8 cellular contexts compared by ENCODE assay signal in genomic region chr19:19900574-19901444, GRCh38. TPM values are rescaled to one million over a fixed set of nuclear protein-coding genes. Genes with fewer than 3 reads are reported as not detected.
DNase-seq lines count a peak whose midpoint lies in the region; ATAC-seq, FAIRE-seq and TF ChIP-seq lines count a peak whose summit lies in the region.

Gene ZNF93, plus strand, starts transcription at chr19:19900946. Its CDS starts 143 bp downstream, at chr19:19901089.

- ATAC-seq in GM21526 (IDR thresholded peaks at IDR 0.05; ENCODE audit: low FRiP score, unreplicated experiment) (peak; percentile 88), foreskin keratinocyte (peak; percentile 94)
- peak; percentile 96 for ATAC-seq in stimulated activated naive CD8-positive, alpha-beta T cell treated with anti-CD3 and anti-CD28 coated beads, Interleukin-15, amount 100 ng/mL, for 72 hours

- TF ChIP-seq CTCF in D721Med (IDR thresholded peaks at IDR 0.05; ENCODE audit: insufficient read depth, missing control alignments) (no peak), RWPE1 (conservative IDR thresholded peaks at IDR 0.05; ENCODE audit: low read depth) (no peak), foreskin keratinocyte (conservative IDR thresholded peaks at IDR 0.05) (no peak), neural crest cell (conservative IDR thresholded peaks at IDR 0.05) (no peak)

- peak; percentile 81 for FAIRE-seq in D721Med (lab: Jason Lieb, UNC)

- H3K27me3 ChIP-seq in foreskin keratinocyte: no peaks in the 10 kb centered on the region

- peaks cover 37% of the 10 kb centered on the region for H3K4me1 Mint-ChIP-seq in neural crest cell
- H3K4me1 Mint-ChIP-seq in stimulated activated naive CD8-positive, alpha-beta T cell treated with anti-CD3 and anti-CD28 coated beads, Interleukin-15, amount 100 ng/mL, for 72 hours: peaks cover 44% of the 10 kb centered on the region

- CTCF ChIA-PET in RWPE1 (lab: Yijun Ruan, JAX): interaction anchor here (0.6 kb wide), 1 partner anchor 136 kb away, joined by 3 read pairs; no protein-coding TSS in a partner anchor

- H3K27me3 Mint-ChIP-seq in neural crest cell (ENCODE audit: low read depth): peaks cover 14% of the 10 kb centered on the region
- H3K27me3 Mint-ChIP-seq in stimulated activated naive CD8-positive, alpha-beta T cell treated with anti-CD3 and anti-CD28 coated beads, Interleukin-15, amount 100 ng/mL, for 72 hours: no peaks in the 10 kb centered on the region

- peak within 1 kb of the TSS; percentile 78 for H3K27ac ChIP-seq in RWPE1
- H3K27ac ChIP-seq in foreskin keratinocyte: peak within 1 kb of the TSS; percentile 59

- in situ Hi-C loops in KBM-7 (cut with MboI; ENCODE audit: low pct_unique_long_range_greater_than_20kb, low sequenced_read_pairs): no loop called here

- peak within 1 kb of the TSS; percentile 98 for H3K4me3 Mint-ChIP-seq in neural crest cell
- peak within 1 kb of the TSS; percentile 96 to 99 for H3K4me3 Mint-ChIP-seq in stimulated activated naive CD8-positive, alpha-beta T cell treated with anti-CD3 and anti-CD28 coated beads, Interleukin-15, amount 100 ng/mL, for 72 hours

- H3K36me3 Mint-ChIP-seq in neural crest cell (ENCODE audit: low read depth): peaks cover 75% of the 10 kb centered on the region

- H3K9me3 Mint-ChIP-seq in neural crest cell: peaks cover 30% of the 10 kb centered on the region
- H3K9me3 Mint-ChIP-seq in stimulated activated naive CD8-positive, alpha-beta T cell treated with anti-CD3 and anti-CD28 coated beads, Interleukin-15, amount 100 ng/mL, for 72 hours: peaks cover 28 to 30% of the 10 kb centered on the region in 2 donors

- POLR2A ChIA-PET in RWPE1 (lab: Yijun Ruan, JAX; ENCODE audit: low non-redundant PET): no interaction called here

- peak; percentile 67 for DNase-seq in D721Med (ENCODE audit: insufficient read length, low spot score)
- peak; percentile 1 for DNase-seq in KBM-7
- DNase-seq in RWPE1 (ENCODE audit: low spot score): peak; percentile 83
- peak; percentile 90 for DNase-seq in activated naive CD4-positive, alpha-beta T cell treated with Interleukin-2 at 50 U/mL for 16 hours
- DNase-seq in foreskin keratinocyte: peak; percentile 90 to 94
- peak; percentile 87 for DNase-seq in neural crest cell (ENCODE audit: low read depth, low spot score)
- peak; percentile 89 to 95 for DNase-seq in stimulated activated naive CD8-positive, alpha-beta T cell treated with anti-CD3 and anti-CD28 coated beads, Interleukin-15, amount 100 ng/mL, for 72 hours

- no peaks in the 10 kb centered on the region for H3K4me1 ChIP-seq in foreskin keratinocyte

- peak within 1 kb of the TSS; percentile 100 for H3K27ac Mint-ChIP-seq in neural crest cell (ENCODE audit: unreplicated experiment)
- H3K27ac Mint-ChIP-seq in stimulated activated naive CD8-positive, alpha-beta T cell treated with anti-CD3 and anti-CD28 coated beads, Interleukin-15, amount 100 ng/mL, for 72 hours: peak within 1 kb of the TSS; percentile 96 to 99

RNA-seq across cellular contexts. Expression of gene ZNF93, which starts in this region (rescaled TPM):
- total RNA-seq in foreskin keratinocyte: 7.2 and 9.0 TPM in 2 replicates
- 3.0 and 4.1 TPM in 2 replicates for polyA plus RNA-seq in foreskin keratinocyte
- total RNA-seq in neural crest cell: 32.6 and 36.0 TPM in 2 replicates

Comparison
In these comparisons a context has a peak if more than half of its experiments do, and no peak if none do; other contexts are left out.
1. Peak in every context shown above with its lines: DNase-seq, ATAC-seq and H3K27ac ChIP-seq.
2. DNase-seq: peak in every context shown above with its lines; median percentile 92 in foreskin keratinocyte; 92 in stimulated activated naive CD8-positive, alpha-beta T cell treated with anti-CD3 and anti-CD28 coated beads, Interleukin-15, amount 100 ng/mL, for 72 hours; 90 in activated naive CD4-positive, alpha-beta T cell treated with Interleukin-2 at 50 U/mL for 16 hours; 87 in neural crest cell; 83 in RWPE1; 67 in D721Med; 1 in KBM-7.